Comparison of ENCODE assay signal across 14 cellular contexts in genomic region chr18:59502899-59503245, GRCh38.
DNase-seq lines count a peak whose midpoint lies in the region; ATAC-seq and TF ChIP-seq lines count a peak whose summit lies in the region.
"Had no signal": no experiment of that assay in that cellular context is flagged by ENCODE, and none has a peak within 500 bp of the region (broad histone marks: within the 10 kb centered on the region; RNA-seq: fewer than 3 reads in every experiment).

No MANE protein-coding gene starts in this region.

- CTCF ChIA-PET in activated CD8-positive, alpha-beta T cell treated with anti-CD3 and anti-CD28 coated beads, Interleukin-2, amount 10 ng/mL, durations not matched to agents 7 days and 5 days (lab: Charles Lee), result no interaction called here

- no peak for TF ChIP-seq POLR2A in heart left ventricle (IDR thresholded peaks at IDR 0.05)

- no peaks in the 10 kb centered on the region for H3K9me2 ChIP-seq in neural cell (ENCODE audit: insufficient read depth, low read length)

- POLR2A ChIA-PET in activated CD8-positive, alpha-beta T cell treated with anti-CD3 and anti-CD28 coated beads, Interleukin-2, amount 10 ng/mL, durations not matched to agents 7 days and 5 days (lab: Charles Lee), result no interaction called here

- H3K9me3 ChIP-seq in heart left ventricle, result no peaks in the 10 kb centered on the region
- H3K9me3 ChIP-seq in neural cell (ENCODE audit: low read length), result peaks cover 4% of the 10 kb centered on the region
- H3K9me3 ChIP-seq: right lobe of liver had no signal

- no peak for TF ChIP-seq EP300 in neural cell (conservative IDR thresholded peaks at IDR 0.05; ENCODE audit: poor library complexity, severe bottlenecking)

- DNase-seq in Right ventricle myocardium inferior (ENCODE audit: missing footprints) (no peak), cardiac septum (ENCODE audit: low spot score) (no peak), heart left ventricle (peak in 1 of 5 donors; percentile 43), NCI-H2081 (lab: John Stamatoyannopoulos, UW) (no peak), AG20443 (ENCODE audit: low spot score) (no peak)
- no peak for DNase-seq in activated effector memory CD4-positive, alpha-beta T cell treated with Interleukin-2 at 50 U/mL for 16 hours
- DNase-seq in activated CD8-positive, alpha-beta T cell treated with anti-CD3 and anti-CD28 coated beads, Interleukin-2, amount 10 ng/mL, durations not matched to agents 7 days and 5 days, result no peak
- DNase-seq: 8988T; activated naive CD4-positive, alpha-beta T cell treated with anti-CD3 and anti-CD28 coated beads for 36 hours; cerebellar nuclear complex; COR-L47; right lobe of liver; stomach had no signal

- H3K36me3 ChIP-seq in heart left ventricle (no peaks in the 10 kb centered on the region), neural cell (ENCODE audit: insufficient read depth, low read length) (no peaks in the 10 kb centered on the region)
- H3K36me3 ChIP-seq: right lobe of liver, stomach had no signal

- H3K79me2 ChIP-seq in neural cell (replicated peaks; ENCODE audit: insufficient read depth, low read length), result no peaks in the 10 kb centered on the region

- TF ChIP-seq RAD21 in neural cell (conservative IDR thresholded peaks at IDR 0.05), result no peak

- no peak overlapping the region for H3K4me2 ChIP-seq in neural cell (ENCODE audit: low read length)

- H3K4me1 Mint-ChIP-seq in activated CD8-positive, alpha-beta T cell treated with anti-CD3 and anti-CD28 coated beads, Interleukin-2, amount 10 ng/mL, durations not matched to agents 7 days and 5 days (ENCODE audit: low read depth), result no peaks in the 10 kb centered on the region

- H3K27me3 Mint-ChIP-seq in activated CD8-positive, alpha-beta T cell treated with anti-CD3 and anti-CD28 coated beads, Interleukin-2, amount 10 ng/mL, durations not matched to agents 7 days and 5 days (ENCODE audit: low read depth), result peaks cover 2% of the 10 kb centered on the region

- H3K36me3 Mint-ChIP-seq in activated CD8-positive, alpha-beta T cell treated with anti-CD3 and anti-CD28 coated beads, Interleukin-2, amount 10 ng/mL, durations not matched to agents 7 days and 5 days (ENCODE audit: low read depth), result no peaks in the 10 kb centered on the region

- ATAC-seq in Right ventricle myocardium inferior (peak; percentile 29), heart left ventricle (peak; percentile 22 to 40 (median 32))
- no peak for ATAC-seq in activated CD8-positive, alpha-beta T cell treated with anti-CD3 and anti-CD28 coated beads, Interleukin-2, amount 10 ng/mL, durations not matched to agents 7 days and 5 days

- H3K9me3 Mint-ChIP-seq in activated CD8-positive, alpha-beta T cell treated with anti-CD3 and anti-CD28 coated beads, Interleukin-2, amount 10 ng/mL, durations not matched to agents 7 days and 5 days (ENCODE audit: insufficient read depth), result no peaks in the 10 kb centered on the region
- H3K9me3 Mint-ChIP-seq: activated naive CD4-positive, alpha-beta T cell treated with anti-CD3 and anti-CD28 coated beads for 36 hours had no signal

- H3K27me3 ChIP-seq in heart left ventricle (no peaks in the 10 kb centered on the region), neural cell (ENCODE audit: insufficient read depth, low read depth, low read length) (no peaks in the 10 kb centered on the region)
- H3K27me3 ChIP-seq: right lobe of liver, stomach had no signal

- no peak overlapping the region for H3K27ac Mint-ChIP-seq in activated CD8-positive, alpha-beta T cell treated with anti-CD3 and anti-CD28 coated beads, Interleukin-2, amount 10 ng/mL, durations not matched to agents 7 days and 5 days
- H3K27ac Mint-ChIP-seq: activated naive CD4-positive, alpha-beta T cell treated with anti-CD3 and anti-CD28 coated beads for 36 hours had no signal

- H3K4me3 Mint-ChIP-seq in activated CD8-positive, alpha-beta T cell treated with anti-CD3 and anti-CD28 coated beads, Interleukin-2, amount 10 ng/mL, durations not matched to agents 7 days and 5 days, result no peak overlapping the region
- H3K4me3 Mint-ChIP-seq: activated naive CD4-positive, alpha-beta T cell treated with anti-CD3 and anti-CD28 coated beads for 36 hours had no signal

- H2AFZ ChIP-seq in neural cell (ENCODE audit: low read depth, low read length), result no peak overlapping the region

- H3K27ac ChIP-seq in heart left ventricle, result peak overlapping the region; percentile 6 to 89 (median 76)
- H3K27ac ChIP-seq in neural cell (ENCODE audit: low read length), result peak overlapping the region; percentile 9

- no peaks in the 10 kb centered on the region for H3F3A ChIP-seq in neural cell (ENCODE audit: insufficient read depth, low read length, poor library complexity, severe bottlenecking)

- WGBS in heart left ventricle, 4 donors, result 4 to 27% (median 24%) methylated on average over 4 to 5 of the region's 5 CpGs

- no peak overlapping the region for H3K4me3 ChIP-seq in heart left ventricle
- no peak overlapping the region for H3K4me3 ChIP-seq in neural cell (ENCODE audit: low read length)
- H3K4me3 ChIP-seq: right lobe of liver, stomach had no signal

- H3K4me1 ChIP-seq in heart left ventricle, result peaks cover 0 to 26% (median 11%) of the 10 kb centered on the region in 12 donors
- H3K4me1 ChIP-seq: right lobe of liver had no signal

- no peak overlapping the region for H3K9ac ChIP-seq in neural cell (ENCODE audit: low read length)

- TF ChIP-seq CTCF in heart left ventricle (IDR thresholded peaks at IDR 0.05) (no peak), neural cell (IDR thresholded peaks at IDR 0.05; ENCODE audit: poor library complexity, severe bottlenecking) (no peak)

- intact Hi-C loops in Right ventricle myocardium inferior (cut with DNase I) (loop anchor here (1.0 kb wide), 1 partner anchor 33 kb away; no protein-coding TSS in a partner anchor), cardiac septum (cut with DNase I) (no loop called here), heart left ventricle (cut with DNase I) (loop anchor here in 3 of 10 donors (1.0 to 2.0 kb wide), 2 partner anchors 32 to 33 kb away; no protein-coding TSS in a partner anchor)

- H4K20me1 ChIP-seq in neural cell (ENCODE audit: insufficient read depth), result no peaks in the 10 kb centered on the region

TF ChIP-seq in neural cell, 6 proteins besides CTCF, POLR2A, EP300 and RAD21:
- TF ChIP-seq MXI1 (conservative IDR thresholded peaks at IDR 0.05; ENCODE audit: poor library complexity, severe bottlenecking) (no peak), POLR2AphosphoS5 (IDR thresholded peaks at IDR 0.05) (no peak), TAF1 (IDR thresholded peaks at IDR 0.05; ENCODE audit: low read depth) (no peak), EZH2 (IDR thresholded peaks at IDR 0.05; ENCODE audit: borderline replicate concordance, insufficient read depth, low read length, poor library complexity, severe bottlenecking) (no peak), REST (IDR thresholded peaks at IDR 0.05; ENCODE audit: borderline replicate concordance) (no peak), SMC3 (conservative IDR thresholded peaks at IDR 0.05; ENCODE audit: poor library complexity) (no peak)
